23 cellular contexts compared by ENCODE assay signal in genomic region chr7:34523233-34523918, GRCh38.
DNase-seq lines count a peak whose midpoint lies in the region; ATAC-seq, FAIRE-seq and TF ChIP-seq lines count a peak whose summit lies in the region.
"Had no signal": no experiment of that assay in that cellular context is flagged by ENCODE, and none has a peak within 500 bp of the region (broad histone marks: within the 10 kb centered on the region; RNA-seq: fewer than 3 reads in every experiment).

No MANE protein-coding gene starts in this region.

- no TSS peak for BruUV-seq in K562 (replicated peaks; lab: Mats Ljungman, UMichigan)

- POLR2A ChIA-PET in K562 (lab: Yijun Ruan, JAX) = no interaction called here
- POLR2A ChIA-PET in activated CD4-positive, alpha-beta memory T cell treated with anti-CD3 and anti-CD28 coated beads for 36 hours (lab: Charles Lee) = no interaction called here

- no peaks in the 10 kb centered on the region for H4K20me1 ChIP-seq in K562 (replicated peaks; ENCODE audit: control insufficient read depth, insufficient read depth, low read length)

- in situ Hi-C loops in Caki2 (cut with HindIII; ENCODE audit: low pct_unique_long_range_greater_than_20kb, low sequenced_read_pairs) = no loop called here
- in situ Hi-C loops in K562 (cut with MboI) = no loop called here

- H3K9me3 Mint-ChIP-seq in activated CD4-positive, alpha-beta memory T cell treated with anti-CD3 and anti-CD28 coated beads for 36 hours = peaks cover 31% of the 10 kb centered on the region

- no peaks in the 10 kb centered on the region for H3K9me3 ChIP-seq in K562 (replicated peaks; ENCODE audit: control insufficient read depth, insufficient read depth, low read depth, low read length)
- H3K9me3 ChIP-seq: HAP-1, lower lobe of right lung, thoracic aorta had no signal

- no peaks in the 10 kb centered on the region for H3K36me3 Mint-ChIP-seq in activated CD4-positive, alpha-beta memory T cell treated with anti-CD3 and anti-CD28 coated beads for 36 hours
- H3K36me3 Mint-ChIP-seq: naive B cell; stimulated activated memory B cell treated with anti-CD40 and anti-IgM and Interleukin-4, amounts not matched to agents 10 μg/mL and 1 μg/mL and 100 μg/mL, for 72 hours had no signal

- DNase-seq in Caki2 (ENCODE audit: low read depth) = peak; percentile 93
- peak; percentile 67 for DNase-seq in LHCN-M2 (ENCODE audit: low read depth)
- DNase-seq in K562 (ENCODE audit: extremely low read depth in 1 of 4, low spot score in 3 of 4) = no peak
- DNase-seq in kidney tubule cell (ENCODE audit: low spot score) = peak; percentile 85
- no peak for DNase-seq in activated CD4-positive, alpha-beta memory T cell treated with anti-CD3 and anti-CD28 coated beads for 36 hours
- DNase-seq in NCI-H524 (lab: John Stamatoyannopoulos, UW) = no peak
- DNase-seq in GM03348 (ENCODE audit: low spot score) = no peak
- DNase-seq in activated T-cell treated with anti-CD3 and anti-CD28 coated beads for 4 hours = no peak
- DNase-seq: activated CD4-positive, alpha-beta T cell treated with anti-CD3 and anti-CD28 coated beads for 48 hours; activated gamma-delta T cell; AML-193; amygdala; COR-L47; effector memory CD4-positive, alpha-beta T cell; lower lobe of right lung; naive B cell; NCI-H187 treated with DMSO at 0.1 percent for 48 hours; NCI-H510A had no signal

- CTCF ChIA-PET in K562 (lab: Yijun Ruan, JAX; ENCODE audit: low intra/inter-chr PET ratio) = no interaction called here
- CTCF ChIA-PET in activated CD4-positive, alpha-beta memory T cell treated with anti-CD3 and anti-CD28 coated beads for 36 hours (lab: Charles Lee) = no interaction called here

- no peaks in the 10 kb centered on the region for H3K27me3 Mint-ChIP-seq in activated CD4-positive, alpha-beta memory T cell treated with anti-CD3 and anti-CD28 coated beads for 36 hours
- H3K27me3 Mint-ChIP-seq: naive B cell; stimulated activated memory B cell treated with anti-CD40 and anti-IgM and Interleukin-4, amounts not matched to agents 10 μg/mL and 1 μg/mL and 100 μg/mL, for 72 hours had no signal

- no peaks in the 10 kb centered on the region for H3K4me1 Mint-ChIP-seq in activated CD4-positive, alpha-beta memory T cell treated with anti-CD3 and anti-CD28 coated beads for 36 hours (ENCODE audit: low read depth)
- H3K4me1 Mint-ChIP-seq: naive B cell; stimulated activated memory B cell treated with anti-CD40 and anti-IgM and Interleukin-4, amounts not matched to agents 10 μg/mL and 1 μg/mL and 100 μg/mL, for 72 hours had no signal

- TF ChIP-seq RAD21 in K562 (CRISPR knock-in tag; conservative IDR thresholded peaks at IDR 0.05 in 1 of 2, IDR thresholded peaks at IDR 0.05 in 1 of 2) = no peak

- WGBS in K562 (ENCODE audit: insufficient coverage, low coverage, missing lambda C conversion rate) = 0% methylated on average over 5 of the region's 5 CpGs

- TF ChIP-seq CTCF in K562 (IDR thresholded peaks at IDR 0.05 in 2 of 3, conservative IDR thresholded peaks at IDR 0.05 in 1 of 3; ENCODE audit: insufficient read depth in 2 of 3, low read depth in 1 of 3, low read length in 3 of 3) = no peak

- no peaks in the 10 kb centered on the region for H3K36me3 ChIP-seq in K562 (ENCODE audit: control insufficient read depth, insufficient read depth, low read length)
- H3K36me3 ChIP-seq: HAP-1, lower lobe of right lung, thoracic aorta had no signal

- H3K4me3 ChIP-seq in K562 = no peak overlapping the region
- H3K4me3 ChIP-seq: HAP-1, lower lobe of right lung, thoracic aorta had no signal

- TF ChIP-seq POLR2A in K562 (conservative IDR thresholded peaks at IDR 0.05) = no peak

- TF ChIP-seq EP300 in K562 (IDR thresholded peaks at IDR 0.05; ENCODE audit: low read length) = no peak

- no peaks in the 10 kb centered on the region for H3K27me3 ChIP-seq in K562 (ENCODE audit: control insufficient read depth in 2 of 2, insufficient read depth in 2 of 2, low read length in 2 of 2)

- FAIRE-seq in K562 (lab: Jason Lieb, UNC) = no peak
- FAIRE-seq: islet of Langerhans had no signal

- H3K79me2 ChIP-seq in K562 (ENCODE audit: control insufficient read depth, insufficient read depth, low read length) = no peaks in the 10 kb centered on the region

- no peak overlapping the region for H3K27ac ChIP-seq in K562 (ENCODE audit: extremely low read depth, low read depth, low read length)
- H3K27ac ChIP-seq: lower lobe of right lung, thoracic aorta had no signal

- H3K27ac Mint-ChIP-seq in activated CD4-positive, alpha-beta memory T cell treated with anti-CD3 and anti-CD28 coated beads for 36 hours = no peak overlapping the region
- H3K27ac Mint-ChIP-seq: naive B cell; stimulated activated memory B cell treated with anti-CD40 and anti-IgM and Interleukin-4, amounts not matched to agents 10 μg/mL and 1 μg/mL and 100 μg/mL, for 72 hours had no signal

- H3K4me2 ChIP-seq in K562 (ENCODE audit: insufficient read depth, low read length) = no peak overlapping the region

- no peak overlapping the region for H2AFZ ChIP-seq in K562 (ENCODE audit: low read depth, low read length)

- intact Hi-C loops in K562 (cut with micrococcal nuclease) = no loop called here
- intact Hi-C loops in activated CD4-positive, alpha-beta memory T cell treated with anti-CD3 and anti-CD28 coated beads for 36 hours (cut with micrococcal nuclease) = no loop called here

- no peak overlapping the region for H3K4me3 Mint-ChIP-seq in activated CD4-positive, alpha-beta memory T cell treated with anti-CD3 and anti-CD28 coated beads for 36 hours
- H3K4me3 Mint-ChIP-seq: naive B cell; stimulated activated memory B cell treated with anti-CD40 and anti-IgM and Interleukin-4, amounts not matched to agents 10 μg/mL and 1 μg/mL and 100 μg/mL, for 72 hours had no signal

- no peak for ATAC-seq in K562
- ATAC-seq: lower lobe of right lung; sciatic nerve; stimulated activated memory B cell treated with anti-CD40 and anti-IgM and Interleukin-4, amounts not matched to agents 10 μg/mL and 1 μg/mL and 100 μg/mL, for 72 hours had no signal

- H3K9me1 ChIP-seq in K562 (ENCODE audit: control insufficient read depth, insufficient read depth, low read length) = no peaks in the 10 kb centered on the region

- no peaks in the 10 kb centered on the region for H3K4me1 ChIP-seq in K562 (replicated peaks in 1 of 2; ENCODE audit: control insufficient read depth in 2 of 2, insufficient read depth in 2 of 2, low read length in 2 of 2)
- H3K4me1 ChIP-seq: HAP-1, lower lobe of right lung had no signal

- H3K9ac ChIP-seq in K562 (ENCODE audit: insufficient read depth in 1 of 2, low read depth in 2 of 2, low read length in 2 of 2) = no peak overlapping the region

TF ChIP-seq in K562, 482 proteins besides CTCF, POLR2A, EP300 and RAD21:
- TF ChIP-seq HOMEZ (CRISPR knock-in tag; IDR thresholded peaks at IDR 0.05) (no peak), ELF2 (CRISPR knock-in tag; IDR thresholded peaks at IDR 0.05) (no peak), MAFG (tag; conservative IDR thresholded peaks at IDR 0.05) (peak; percentile 37; the same call in 1 of the 2 replicates), RCOR1 (IDR thresholded peaks at IDR 0.05; ENCODE audit: borderline replicate concordance in 1 of 2, low read depth in 2 of 2, low read length in 2 of 2) (no peak), ZNF830 (CRISPR knock-in tag; IDR thresholded peaks at IDR 0.05) (no peak), TAF15 (IDR thresholded peaks at IDR 0.05; ENCODE audit: low read depth, low read length) (no peak)

Comparison
In these comparisons a context has a peak if more than half of its experiments do, and no peak if none do; other contexts are left out.
1. DNase-seq: peak in Caki2 (single experiment), LHCN-M2 (single experiment) and kidney tubule cell (single experiment); none in K562 (0 of 4), activated CD4-positive, alpha-beta memory T cell treated with anti-CD3 and anti-CD28 coated beads for 36 hours (single experiment), NCI-H524 (0 of 2), GM03348 (single experiment) and activated T-cell treated with anti-CD3 and anti-CD28 coated beads for 4 hours (single experiment).